ENCODE assay signal across 16 cellular contexts in genomic region chr11:45095691-45096010, GRCh38.
"Had no signal": no experiment of that assay in that cellular context is flagged by ENCODE, and none has a peak within 500 bp of the region (broad histone marks: within the 10 kb centered on the region; RNA-seq: fewer than 3 reads in every experiment).

No MANE protein-coding gene starts in this region.

- H3K9me3 Mint-ChIP-seq: naive thymus-derived CD8-positive, alpha-beta T cell had no signal

- H3K9me3 ChIP-seq: esophagus muscularis mucosa, gastroesophageal sphincter, mucosa of descending colon, psoas muscle, tibial artery, upper lobe of right lung, vagina had no signal

- H3K4me3 Mint-ChIP-seq: naive thymus-derived CD8-positive, alpha-beta T cell had no signal

- ATAC-seq: gastroesophageal sphincter; left lobe of liver; mucosa of descending colon; naive thymus-derived CD8-positive, alpha-beta T cell; psoas muscle; upper lobe of right lung had no signal

- H3K4me3 ChIP-seq: dorsolateral prefrontal cortex, esophagus muscularis mucosa, gastroesophageal sphincter, mucosa of descending colon, psoas muscle, tibial artery, upper lobe of right lung, vagina had no signal

- H3K36me3 ChIP-seq: esophagus muscularis mucosa, gastroesophageal sphincter, tibial artery, upper lobe of right lung, vagina had no signal

- DNase-seq: cortex of kidney; dorsolateral prefrontal cortex; effector memory CD4-positive, alpha-beta T cell; glutamatergic neuron; mucosa of descending colon; psoas muscle; small intestine; stimulated activated CD4-positive, alpha-beta T cell treated with anti-CD3 and anti-CD28 coated beads, Interleukin-12 subunit alpha, Interleukin-12 subunit beta, amount 100 ng/mL, for 4 hours; stimulated activated naive CD4-positive, alpha-beta T cell treated with Interleukin-2 at 50 U/mL for 16 hours; tibial artery; upper lobe of right lung had no signal

- H3K27me3 ChIP-seq: esophagus muscularis mucosa, tibial artery, upper lobe of right lung, vagina had no signal
